ENCODE assay signal across 1 cellular context in genomic region chr1:15799928-15800835, GRCh38.
TF ChIP-seq lines count a peak whose summit lies in the region.

No MANE protein-coding gene starts in this region.

TF ChIP-seq in HepG2, 621 proteins besides CTCF, POLR2A, EP300 and RAD21 (continued from another document):
- TF ChIP-seq MTERF4 (CRISPR knock-in tag; IDR thresholded peaks at IDR 0.05) (peak; percentile 59; the same call in 1 of the 2 replicates), ARNTL (CRISPR knock-in tag; IDR thresholded peaks at IDR 0.05) (peak; percentile 89), FOXA3 (CRISPR knock-in tag; IDR thresholded peaks at IDR 0.05) (peak; percentile 72), RERE (CRISPR knock-in tag; IDR thresholded peaks at IDR 0.05; ENCODE audit: low read depth) (0 out of 2 replicates have a peak, but pooled peaks have one; percentile 16), RXRA (CRISPR knock-in tag; IDR thresholded peaks at IDR 0.05) (peak; percentile 95), ZNF891 (CRISPR knock-in tag; IDR thresholded peaks at IDR 0.05) (no peak), HDAC1 (CRISPR knock-in tag; IDR thresholded peaks at IDR 0.05) (peak; percentile 87), ZSCAN9 (CRISPR knock-in tag; IDR thresholded peaks at IDR 0.05; ENCODE audit: borderline replicate concordance) (no peak), MIXL1 (CRISPR knock-in tag; IDR thresholded peaks at IDR 0.05) (peak; percentile 32; the same call in 1 of the 2 replicates), CBX1 (IDR thresholded peaks at IDR 0.05; ENCODE audit: low read depth) (peak; percentile 22), ELF3 (CRISPR knock-in tag; IDR thresholded peaks at IDR 0.05) (peak; percentile 93), ZNF746 (CRISPR knock-in tag; IDR thresholded peaks at IDR 0.05) (peak; percentile 76), U2AF1 (optimal IDR thresholded peaks at IDR 0.05; ENCODE audit: low read depth, low read length) (peak; percentile 68)
- TF ChIP-seq, protein P1, sequence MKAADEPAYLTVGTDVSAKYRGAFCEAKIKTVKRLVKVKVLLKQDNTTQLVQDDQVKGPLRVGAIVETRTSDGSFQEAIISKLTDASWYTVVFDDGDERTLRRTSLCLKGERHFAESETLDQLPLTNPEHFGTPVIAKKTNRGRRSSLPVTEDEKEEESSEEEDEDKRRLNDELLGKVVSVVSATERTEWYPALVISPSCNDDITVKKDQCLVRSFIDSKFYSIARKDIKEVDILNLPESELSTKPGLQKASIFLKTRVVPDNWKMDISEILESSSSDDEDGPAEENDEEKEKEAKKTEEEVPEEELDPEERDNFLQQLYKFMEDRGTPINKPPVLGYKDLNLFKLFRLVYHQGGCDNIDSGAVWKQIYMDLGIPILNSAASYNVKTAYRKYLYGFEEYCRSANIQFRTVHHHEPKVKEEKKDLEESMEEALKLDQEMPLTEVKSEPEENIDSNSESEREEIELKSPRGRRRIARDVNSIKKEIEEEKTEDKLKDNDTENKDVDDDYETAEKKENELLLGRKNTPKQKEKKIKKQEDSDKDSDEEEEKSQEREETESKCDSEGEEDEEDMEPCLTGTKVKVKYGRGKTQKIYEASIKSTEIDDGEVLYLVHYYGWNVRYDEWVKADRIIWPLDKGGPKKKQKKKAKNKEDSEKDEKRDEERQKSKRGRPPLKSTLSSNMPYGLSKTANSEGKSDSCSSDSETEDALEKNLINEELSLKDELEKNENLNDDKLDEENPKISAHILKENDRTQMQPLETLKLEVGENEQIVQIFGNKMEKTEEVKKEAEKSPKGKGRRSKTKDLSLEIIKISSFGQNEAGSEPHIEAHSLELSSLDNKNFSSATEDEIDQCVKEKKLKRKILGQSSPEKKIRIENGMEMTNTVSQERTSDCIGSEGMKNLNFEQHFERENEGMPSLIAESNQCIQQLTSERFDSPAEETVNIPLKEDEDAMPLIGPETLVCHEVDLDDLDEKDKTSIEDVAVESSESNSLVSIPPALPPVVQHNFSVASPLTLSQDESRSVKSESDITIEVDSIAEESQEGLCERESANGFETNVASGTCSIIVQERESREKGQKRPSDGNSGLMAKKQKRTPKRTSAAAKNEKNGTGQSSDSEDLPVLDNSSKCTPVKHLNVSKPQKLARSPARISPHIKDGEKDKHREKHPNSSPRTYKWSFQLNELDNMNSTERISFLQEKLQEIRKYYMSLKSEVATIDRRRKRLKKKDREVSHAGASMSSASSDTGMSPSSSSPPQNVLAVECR (CRISPR knock-in tag; IDR thresholded peaks at IDR 0.05; ENCODE audit: borderline replicate concordance), result peak; percentile 57; the same call in 1 of the 2 replicates
- TF ChIP-seq, protein P2, sequence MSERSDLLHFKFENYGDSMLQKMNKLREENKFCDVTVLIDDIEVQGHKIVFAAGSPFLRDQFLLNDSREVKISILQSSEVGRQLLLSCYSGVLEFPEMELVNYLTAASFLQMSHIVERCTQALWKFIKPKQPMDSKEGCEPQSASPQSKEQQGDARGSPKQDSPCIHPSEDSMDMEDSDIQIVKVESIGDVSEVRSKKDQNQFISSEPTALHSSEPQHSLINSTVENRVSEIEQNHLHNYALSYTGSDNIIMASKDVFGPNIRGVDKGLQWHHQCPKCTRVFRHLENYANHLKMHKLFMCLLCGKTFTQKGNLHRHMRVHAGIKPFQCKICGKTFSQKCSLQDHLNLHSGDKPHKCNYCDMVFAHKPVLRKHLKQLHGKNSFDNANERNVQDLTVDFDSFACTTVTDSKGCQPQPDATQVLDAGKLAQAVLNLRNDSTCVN (CRISPR knock-in tag; IDR thresholded peaks at IDR 0.05; ENCODE audit: borderline replicate concordance), result no peak; the same call in 1 of the 2 replicates
